Comparison of ENCODE assay signal across 21 cellular contexts in the genomic region with DNA sequence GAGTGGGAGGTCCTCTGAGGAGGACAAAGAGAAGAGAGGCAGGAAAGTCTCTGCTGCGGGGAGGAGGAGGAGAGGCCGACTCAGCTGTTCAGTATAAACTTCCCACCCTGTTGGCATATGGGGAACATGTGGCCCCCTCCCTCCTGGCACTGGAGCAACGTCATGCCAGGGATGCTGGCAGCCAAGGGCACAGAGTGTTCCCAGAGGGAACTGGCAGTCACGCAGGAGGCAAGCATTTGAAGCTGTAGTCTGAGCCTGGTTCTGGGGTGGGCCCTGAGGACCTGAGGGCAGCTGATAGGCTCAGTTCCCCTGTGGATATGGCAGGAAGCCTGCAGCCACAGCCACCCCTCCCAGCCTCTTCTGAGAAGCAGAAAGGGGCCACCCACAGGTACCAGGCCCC.
DNase-seq lines count a peak whose midpoint lies in the region; ATAC-seq and TF ChIP-seq lines count a peak whose summit lies in the region.
"Had no signal": no experiment of that assay in that cellular context is flagged by ENCODE, and none has a peak within 500 bp of the region (broad histone marks: within the 10 kb centered on the region; RNA-seq: fewer than 3 reads in every experiment).

No MANE protein-coding gene starts in this region.

- DNase-seq in activated CD8-positive, alpha-beta memory T cell treated with anti-CD3 and anti-CD28 coated beads, Interleukin-2, amount 10 ng/mL, durations not matched to agents 7 days and 5 days, result no peak
- DNase-seq in activated CD8-positive, alpha-beta memory T cell treated with anti-CD3 and anti-CD28 coated beads for 24 hours, result no peak
- DNase-seq in dorsolateral prefrontal cortex, result peak in 6 of 10 donors; percentile 14 to 59 (median 34)
- peak; percentile 13 for DNase-seq in mucosa of gallbladder (ENCODE audit: low spot score)
- peak; percentile 57 to 89 for DNase-seq in tibial artery
- DNase-seq in Karpas-422, result no peak
- DNase-seq in effector memory CD4-positive, alpha-beta T cell, result no peak
- DNase-seq in activated CD4-positive, alpha-beta T cell treated with anti-CD3 and anti-CD28 coated beads, Interleukin-2, amount 10 ng/mL, durations not matched to agents 7 days and 5 days, result no peak
- DNase-seq: activated T-cell treated with anti-CD3 and anti-CD28 coated beads, Interleukin-2, amount 50 U/mL, for 72 hours; EL; esophagus squamous epithelium; NCI-H1048; NCI-H2029; retina; stimulated activated CD4-positive, alpha-beta T cell treated with anti-CD3 and anti-CD28 coated beads, Interleukin-15, amount 100 ng/mL, for 24 hours had no signal

- no peaks in the 10 kb centered on the region for H4K20me1 ChIP-seq in Karpas-422 (ENCODE audit: insufficient read depth, low read depth, low read length)

- H3K27ac Mint-ChIP-seq in activated CD8-positive, alpha-beta memory T cell treated with anti-CD3 and anti-CD28 coated beads, Interleukin-2, amount 10 ng/mL, durations not matched to agents 7 days and 5 days, result no peak overlapping the region
- no peak overlapping the region for H3K27ac Mint-ChIP-seq in activated CD4-positive, alpha-beta T cell treated with anti-CD3 and anti-CD28 coated beads, Interleukin-2, amount 10 ng/mL, durations not matched to agents 7 days and 5 days
- H3K27ac Mint-ChIP-seq: activated T-cell treated with anti-CD3 and anti-CD28 coated beads, Interleukin-2, amount 50 U/mL, for 72 hours; CD14-positive monocyte; memory B cell had no signal

- peaks cover 15% of the 10 kb centered on the region for H3K27me3 Mint-ChIP-seq in activated CD8-positive, alpha-beta memory T cell treated with anti-CD3 and anti-CD28 coated beads, Interleukin-2, amount 10 ng/mL, durations not matched to agents 7 days and 5 days
- H3K27me3 Mint-ChIP-seq in activated CD4-positive, alpha-beta T cell treated with anti-CD3 and anti-CD28 coated beads, Interleukin-2, amount 10 ng/mL, durations not matched to agents 7 days and 5 days, result peaks cover 9% of the 10 kb centered on the region

- intact Hi-C loops in dorsolateral prefrontal cortex (cut with DNase I), result no loop called here
- intact Hi-C loops in tibial artery (cut with DNase I; ENCODE audit: low total_unique reads), result no loop called here

- no peaks in the 10 kb centered on the region for H3K79me2 ChIP-seq in Karpas-422 (ENCODE audit: low read length)

- no peaks in the 10 kb centered on the region for H3K36me3 Mint-ChIP-seq in activated CD8-positive, alpha-beta memory T cell treated with anti-CD3 and anti-CD28 coated beads, Interleukin-2, amount 10 ng/mL, durations not matched to agents 7 days and 5 days
- no peaks in the 10 kb centered on the region for H3K36me3 Mint-ChIP-seq in activated CD4-positive, alpha-beta T cell treated with anti-CD3 and anti-CD28 coated beads, Interleukin-2, amount 10 ng/mL, durations not matched to agents 7 days and 5 days (ENCODE audit: low read depth)
- H3K36me3 Mint-ChIP-seq: CD14-positive monocyte had no signal

- H3K27me3 ChIP-seq in dorsolateral prefrontal cortex, result no peaks in the 10 kb centered on the region
- H3K27me3 ChIP-seq in tibial artery, result no peaks in the 10 kb centered on the region
- H3K27me3 ChIP-seq in Karpas-422 (ENCODE audit: low read length), result no peaks in the 10 kb centered on the region
- H3K27me3 ChIP-seq in effector memory CD4-positive, alpha-beta T cell (replicated peaks; ENCODE audit: control insufficient read depth, insufficient read depth, low read length, poor library complexity, severe bottlenecking), result no peaks in the 10 kb centered on the region
- H3K27me3 ChIP-seq: esophagus squamous epithelium, uterus had no signal

- peaks cover 13% of the 10 kb centered on the region for H3K4me1 Mint-ChIP-seq in activated CD8-positive, alpha-beta memory T cell treated with anti-CD3 and anti-CD28 coated beads, Interleukin-2, amount 10 ng/mL, durations not matched to agents 7 days and 5 days
- H3K4me1 Mint-ChIP-seq in activated CD4-positive, alpha-beta T cell treated with anti-CD3 and anti-CD28 coated beads, Interleukin-2, amount 10 ng/mL, durations not matched to agents 7 days and 5 days, result peaks cover 18% of the 10 kb centered on the region

- no peak overlapping the region for H3K9ac ChIP-seq in Karpas-422 (ENCODE audit: low read length)
- H3K9ac ChIP-seq: KMS-11 had no signal

- TF ChIP-seq CTCF in dorsolateral prefrontal cortex (IDR thresholded peaks at IDR 0.05 in 54 of 56, conservative IDR thresholded peaks at IDR 0.05 in 2 of 56; ENCODE audit: low read depth in 1 of 56, partially characterized antibody in 56 of 56), result no peak
- no peak for TF ChIP-seq CTCF in tibial artery (IDR thresholded peaks at IDR 0.05)

- peaks cover 0 to 13% (median 6%) of the 10 kb centered on the region in 4 donors for H3K4me1 ChIP-seq in tibial artery
- peaks cover 28% of the 10 kb centered on the region for H3K4me1 ChIP-seq in Karpas-422 (ENCODE audit: low read length)
- peaks cover 6% of the 10 kb centered on the region for H3K4me1 ChIP-seq in effector memory CD4-positive, alpha-beta T cell (ENCODE audit: control insufficient read depth, insufficient read depth, low read length, poor library complexity, severe bottlenecking)
- H3K4me1 ChIP-seq: esophagus squamous epithelium, uterus had no signal

- no peaks in the 10 kb centered on the region for H3K9me3 ChIP-seq in tibial artery
- no peaks in the 10 kb centered on the region for H3K9me3 ChIP-seq in Karpas-422 (ENCODE audit: low read length)
- no peaks in the 10 kb centered on the region for H3K9me3 ChIP-seq in effector memory CD4-positive, alpha-beta T cell (ENCODE audit: control insufficient read depth, low read length)
- H3K9me3 ChIP-seq: esophagus squamous epithelium, uterus had no signal

- H3K4me3 Mint-ChIP-seq in activated CD8-positive, alpha-beta memory T cell treated with anti-CD3 and anti-CD28 coated beads, Interleukin-2, amount 10 ng/mL, durations not matched to agents 7 days and 5 days, result no peak overlapping the region
- H3K4me3 Mint-ChIP-seq in activated CD4-positive, alpha-beta T cell treated with anti-CD3 and anti-CD28 coated beads, Interleukin-2, amount 10 ng/mL, durations not matched to agents 7 days and 5 days, result no peak overlapping the region
- H3K4me3 Mint-ChIP-seq: activated T-cell treated with anti-CD3 and anti-CD28 coated beads, Interleukin-2, amount 50 U/mL, for 72 hours; CD14-positive monocyte; memory B cell had no signal

- CTCF ChIA-PET in activated CD8-positive, alpha-beta memory T cell treated with anti-CD3 and anti-CD28 coated beads, Interleukin-2, amount 10 ng/mL, durations not matched to agents 7 days and 5 days (lab: Charles Lee), result interaction anchor here (1.7 to 3.2 kb wide), 2 partner anchors 43 to 116 kb away, joined by 5 to 14 read pairs; no protein-coding TSS in a partner anchor
- CTCF ChIA-PET in activated CD4-positive, alpha-beta T cell treated with anti-CD3 and anti-CD28 coated beads, Interleukin-2, amount 10 ng/mL, durations not matched to agents 7 days and 5 days (lab: Charles Lee), result no interaction called here

- H3K4me2 ChIP-seq in Karpas-422 (ENCODE audit: low read depth, low read length, poor library complexity, severe bottlenecking), result no peak overlapping the region
- H3K4me2 ChIP-seq: KMS-11 had no signal

- no peak overlapping the region for H3K27ac ChIP-seq in dorsolateral prefrontal cortex
- peak overlapping the region; percentile 45 to 75 for H3K27ac ChIP-seq in tibial artery
- H3K27ac ChIP-seq in Karpas-422 (ENCODE audit: low read length), result no peak overlapping the region
- H3K27ac ChIP-seq in effector memory CD4-positive, alpha-beta T cell (ENCODE audit: insufficient read depth, low read length, poor library complexity, severe bottlenecking), result no peak overlapping the region
- H3K27ac ChIP-seq: esophagus squamous epithelium, KMS-11, uterus had no signal

- peak; percentile 36 for ATAC-seq in activated CD8-positive, alpha-beta memory T cell treated with anti-CD3 and anti-CD28 coated beads, Interleukin-2, amount 10 ng/mL, durations not matched to agents 7 days and 5 days
- ATAC-seq: activated CD4-positive, CD25-positive, alpha-beta regulatory T cell treated with anti-CD3 and anti-CD28 coated beads, Interleukin-2, amount 50 U/mL, for 24 hours; activated naive CD4-positive, alpha-beta T cell treated with anti-CD3 and anti-CD28 coated beads, Interleukin-2, amount 50 U/mL, for 72 hours; activated T-cell treated with anti-CD3 and anti-CD28 coated beads, Interleukin-2, amount 50 U/mL, for 72 hours had no signal

- H3K36me3 ChIP-seq in tibial artery (no peaks in the 10 kb centered on the region), Karpas-422 (ENCODE audit: insufficient read depth, low read length) (no peaks in the 10 kb centered on the region; the same call in 1 of the 2 replicates)
- H3K36me3 ChIP-seq in effector memory CD4-positive, alpha-beta T cell (ENCODE audit: control insufficient read depth, insufficient read depth, low read length), result no peaks in the 10 kb centered on the region
- H3K36me3 ChIP-seq: esophagus squamous epithelium, uterus had no signal

- POLR2A ChIA-PET in activated CD4-positive, alpha-beta T cell treated with anti-CD3 and anti-CD28 coated beads, Interleukin-2, amount 10 ng/mL, durations not matched to agents 7 days and 5 days (lab: Charles Lee), result no interaction called here

- no peak overlapping the region for H2AFZ ChIP-seq in Karpas-422 (ENCODE audit: low read length)

- no peaks in the 10 kb centered on the region for H3K9me3 Mint-ChIP-seq in activated CD8-positive, alpha-beta memory T cell treated with anti-CD3 and anti-CD28 coated beads, Interleukin-2, amount 10 ng/mL, durations not matched to agents 7 days and 5 days (ENCODE audit: low read depth)
- no peaks in the 10 kb centered on the region for H3K9me3 Mint-ChIP-seq in activated CD4-positive, alpha-beta T cell treated with anti-CD3 and anti-CD28 coated beads, Interleukin-2, amount 10 ng/mL, durations not matched to agents 7 days and 5 days

- no peaks in the 10 kb centered on the region for H3K9me2 ChIP-seq in Karpas-422 (replicated peaks; ENCODE audit: insufficient read depth, low read length)

- H3K4me3 ChIP-seq in dorsolateral prefrontal cortex (no peak overlapping the region), tibial artery (no peak overlapping the region), Karpas-422 (ENCODE audit: low read length) (no peak overlapping the region)
- no peak overlapping the region for H3K4me3 ChIP-seq in effector memory CD4-positive, alpha-beta T cell (ENCODE audit: insufficient read depth, low read depth, low read length, poor library complexity, severe bottlenecking)
- H3K4me3 ChIP-seq: esophagus squamous epithelium, uterus had no signal

Comparison
In these comparisons a context has a peak if more than half of its experiments do, and no peak if none do; other contexts are left out.
1. DNase-seq: peak in dorsolateral prefrontal cortex (6 of 10), mucosa of gallbladder (single experiment) and tibial artery (2 of 2); none in activated CD8-positive, alpha-beta memory T cell treated with anti-CD3 and anti-CD28 coated beads, Interleukin-2, amount 10 ng/mL, durations not matched to agents 7 days and 5 days (single experiment), activated CD8-positive, alpha-beta memory T cell treated with anti-CD3 and anti-CD28 coated beads for 24 hours (single experiment), Karpas-422 (single experiment), effector memory CD4-positive, alpha-beta T cell (0 of 3) and activated CD4-positive, alpha-beta T cell treated with anti-CD3 and anti-CD28 coated beads, Interleukin-2, amount 10 ng/mL, durations not matched to agents 7 days and 5 days (single experiment).
2. H3K27ac ChIP-seq: peak in tibial artery (2 of 2); none in dorsolateral prefrontal cortex (0 of 59), Karpas-422 (single experiment) and effector memory CD4-positive, alpha-beta T cell (single experiment).